1 cellular context compared by ENCODE assay signal in genomic region chr1:27454610-27455009, GRCh38.
TF ChIP-seq lines count a peak whose summit lies in the region.

No MANE protein-coding gene starts in this region.

TF ChIP-seq in K562, 482 proteins besides CTCF, POLR2A, EP300 and RAD21:
- TF ChIP-seq, protein P1, sequence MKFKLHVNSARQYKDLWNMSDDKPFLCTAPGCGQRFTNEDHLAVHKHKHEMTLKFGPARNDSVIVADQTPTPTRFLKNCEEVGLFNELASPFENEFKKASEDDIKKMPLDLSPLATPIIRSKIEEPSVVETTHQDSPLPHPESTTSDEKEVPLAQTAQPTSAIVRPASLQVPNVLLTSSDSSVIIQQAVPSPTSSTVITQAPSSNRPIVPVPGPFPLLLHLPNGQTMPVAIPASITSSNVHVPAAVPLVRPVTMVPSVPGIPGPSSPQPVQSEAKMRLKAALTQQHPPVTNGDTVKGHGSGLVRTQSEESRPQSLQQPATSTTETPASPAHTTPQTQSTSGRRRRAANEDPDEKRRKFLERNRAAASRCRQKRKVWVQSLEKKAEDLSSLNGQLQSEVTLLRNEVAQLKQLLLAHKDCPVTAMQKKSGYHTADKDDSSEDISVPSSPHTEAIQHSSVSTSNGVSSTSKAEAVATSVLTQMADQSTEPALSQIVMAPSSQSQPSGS (CRISPR knock-in tag; IDR thresholded peaks at IDR 0.05), result no peak
- TF ChIP-seq, protein P2, sequence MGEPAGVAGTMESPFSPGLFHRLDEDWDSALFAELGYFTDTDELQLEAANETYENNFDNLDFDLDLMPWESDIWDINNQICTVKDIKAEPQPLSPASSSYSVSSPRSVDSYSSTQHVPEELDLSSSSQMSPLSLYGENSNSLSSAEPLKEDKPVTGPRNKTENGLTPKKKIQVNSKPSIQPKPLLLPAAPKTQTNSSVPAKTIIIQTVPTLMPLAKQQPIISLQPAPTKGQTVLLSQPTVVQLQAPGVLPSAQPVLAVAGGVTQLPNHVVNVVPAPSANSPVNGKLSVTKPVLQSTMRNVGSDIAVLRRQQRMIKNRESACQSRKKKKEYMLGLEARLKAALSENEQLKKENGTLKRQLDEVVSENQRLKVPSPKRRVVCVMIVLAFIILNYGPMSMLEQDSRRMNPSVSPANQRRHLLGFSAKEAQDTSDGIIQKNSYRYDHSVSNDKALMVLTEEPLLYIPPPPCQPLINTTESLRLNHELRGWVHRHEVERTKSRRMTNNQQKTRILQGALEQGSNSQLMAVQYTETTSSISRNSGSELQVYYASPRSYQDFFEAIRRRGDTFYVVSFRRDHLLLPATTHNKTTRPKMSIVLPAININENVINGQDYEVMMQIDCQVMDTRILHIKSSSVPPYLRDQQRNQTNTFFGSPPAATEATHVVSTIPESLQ (CRISPR knock-in tag; IDR thresholded peaks at IDR 0.05), result no peak
- TF ChIP-seq TBL1XR1 (IDR thresholded peaks at IDR 0.05; ENCODE audit: low read length in 2 of 2) (no peak), RAD51 (IDR thresholded peaks at IDR 0.05; ENCODE audit: borderline replicate concordance, low read depth) (no peak), ZKSCAN1 (IDR thresholded peaks at IDR 0.05; ENCODE audit: low read depth, low read length) (no peak), DMBX1 (CRISPR knock-in tag; IDR thresholded peaks at IDR 0.05; ENCODE audit: borderline replicate concordance) (no peak), ZNF146 (CRISPR knock-in tag; IDR thresholded peaks at IDR 0.05; ENCODE audit: unreplicated experiment) (peak; percentile 72), RBM25 (IDR thresholded peaks at IDR 0.05; ENCODE audit: low read depth, low read length, severe bottlenecking) (peak; percentile 29), POU5F1 (IDR thresholded peaks at IDR 0.05; ENCODE audit: borderline replicate concordance, low read depth, low read length, partially characterized antibody) (no peak), RFX1 (IDR thresholded peaks at IDR 0.05) (peak; percentile 13; the same call in 1 of the 2 replicates), ZNF175 (CRISPR knock-in tag; IDR thresholded peaks at IDR 0.05; ENCODE audit: low read depth) (no peak)
- TF ChIP-seq, protein P3, sequence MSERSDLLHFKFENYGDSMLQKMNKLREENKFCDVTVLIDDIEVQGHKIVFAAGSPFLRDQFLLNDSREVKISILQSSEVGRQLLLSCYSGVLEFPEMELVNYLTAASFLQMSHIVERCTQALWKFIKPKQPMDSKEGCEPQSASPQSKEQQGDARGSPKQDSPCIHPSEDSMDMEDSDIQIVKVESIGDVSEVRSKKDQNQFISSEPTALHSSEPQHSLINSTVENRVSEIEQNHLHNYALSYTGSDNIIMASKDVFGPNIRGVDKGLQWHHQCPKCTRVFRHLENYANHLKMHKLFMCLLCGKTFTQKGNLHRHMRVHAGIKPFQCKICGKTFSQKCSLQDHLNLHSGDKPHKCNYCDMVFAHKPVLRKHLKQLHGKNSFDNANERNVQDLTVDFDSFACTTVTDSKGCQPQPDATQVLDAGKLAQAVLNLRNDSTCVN (CRISPR knock-in tag; IDR thresholded peaks at IDR 0.05), result no peak
- TF ChIP-seq, protein P4, sequence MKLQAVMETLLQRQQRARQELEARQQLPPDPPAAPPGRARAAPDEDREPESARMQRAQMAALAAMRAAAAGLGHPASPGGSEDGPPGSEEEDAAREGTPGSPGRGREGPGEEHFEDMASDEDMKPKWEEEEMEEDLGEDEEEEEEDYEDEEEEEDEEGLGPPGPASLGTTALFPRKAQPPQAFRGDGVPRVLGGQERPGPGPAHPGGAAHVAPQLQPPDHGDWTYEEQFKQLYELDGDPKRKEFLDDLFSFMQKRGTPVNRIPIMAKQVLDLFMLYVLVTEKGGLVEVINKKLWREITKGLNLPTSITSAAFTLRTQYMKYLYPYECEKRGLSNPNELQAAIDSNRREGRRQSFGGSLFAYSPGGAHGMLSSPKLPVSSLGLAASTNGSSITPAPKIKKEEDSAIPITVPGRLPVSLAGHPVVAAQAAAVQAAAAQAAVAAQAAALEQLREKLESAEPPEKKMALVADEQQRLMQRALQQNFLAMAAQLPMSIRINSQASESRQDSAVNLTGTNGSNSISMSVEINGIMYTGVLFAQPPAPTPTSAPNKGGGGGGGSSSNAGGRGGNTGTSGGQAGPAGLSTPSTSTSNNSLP (IDR thresholded peaks at IDR 0.05; ENCODE audit: borderline replicate concordance, low read depth, low read length), result no peak
TF ChIP-seq in K562: peak in this region for 3.
